ENCODE assay signal across 1 cellular context in genomic region chr22:48950151-48950915, GRCh38.
TF ChIP-seq lines count a peak whose summit lies in the region.

No MANE protein-coding gene starts in this region.

TF ChIP-seq in GM23338, 12 proteins besides CTCF, POLR2A, EP300 and RAD21 (continued from another document):
- no peak for TF ChIP-seq ZNF462 (CRISPR knock-in tag; IDR thresholded peaks at IDR 0.05)
